18 cellular contexts compared by ENCODE assay signal in the genomic region with DNA sequence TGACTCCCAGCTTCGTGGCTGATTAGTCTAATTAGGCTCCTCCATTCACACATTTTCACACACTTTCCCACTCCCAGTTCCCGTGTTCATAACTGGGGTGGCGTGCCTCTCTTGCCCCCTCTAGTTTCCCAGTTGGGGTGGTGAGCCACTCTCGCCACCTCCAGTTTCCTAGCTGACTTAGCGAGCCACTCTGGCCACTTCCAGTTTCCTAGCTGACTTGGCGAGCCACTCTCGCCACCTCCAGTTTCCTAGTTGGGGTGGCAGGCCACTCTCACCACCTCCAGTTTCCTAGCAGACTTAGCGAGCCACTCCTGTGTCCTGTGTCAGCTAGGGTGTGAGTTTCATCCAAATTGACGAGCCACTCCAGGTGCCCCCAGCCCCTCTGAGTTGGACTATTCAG. TPM values are rescaled to one million over a fixed set of nuclear protein-coding genes. Genes with fewer than 3 reads are reported as not detected.
A peak's percentile ranks its signal among the peaks of the same experiment; 100 is the strongest.
DNase-seq lines count a peak whose midpoint lies in the region; ATAC-seq and TF ChIP-seq lines count a peak whose summit lies in the region.
"Had no signal": no experiment of that assay in that cellular context is flagged by ENCODE, and none has a peak within 500 bp of the region (broad histone marks: within the 10 kb centered on the region; RNA-seq: fewer than 3 reads in every experiment).

No MANE protein-coding gene starts in this region.

- H2AK5ac ChIP-seq in mesenchymal stem cell (ENCODE audit: low read length, severe bottlenecking) = no peak overlapping the region

- H3K9ac ChIP-seq in mesenchymal stem cell (ENCODE audit: low read length) = no peak overlapping the region
- no peak overlapping the region for H3K9ac ChIP-seq in PC-3 (ENCODE audit: low read length)
- no peak overlapping the region for H3K9ac ChIP-seq in GM23248

- H3K14ac ChIP-seq in mesenchymal stem cell (ENCODE audit: low read length in 2 of 2) = no peak overlapping the region

- POLR2A ChIA-PET in PC-3 (lab: Charles Lee; ENCODE audit: unreplicated experiment) = no interaction called here

- no peak overlapping the region for H2BK120ac ChIP-seq in mesenchymal stem cell (ENCODE audit: low read depth, low read length)

- H3K79me1 ChIP-seq in mesenchymal stem cell (replicated peaks; ENCODE audit: low read length, poor library complexity, severe bottlenecking) = no peaks in the 10 kb centered on the region

- H3K27me3 ChIP-seq in left ventricle myocardium inferior (ENCODE audit: low read depth) (no peaks in the 10 kb centered on the region), mesenchymal stem cell (ENCODE audit: control insufficient read depth in 1 of 2, insufficient read depth in 1 of 2, low read length in 2 of 2) (peaks cover 22 to 26% of the 10 kb centered on the region in 2 experiments), PC-3 (ENCODE audit: low read length) (no peaks in the 10 kb centered on the region), GM23248 (replicated peaks; ENCODE audit: insufficient read depth) (peaks cover 16% of the 10 kb centered on the region)

- in situ Hi-C loops in GM23248 (cut with MboI) = no loop called here

- no peak overlapping the region for H3K18ac ChIP-seq in mesenchymal stem cell (ENCODE audit: low read depth in 1 of 2, low read length in 2 of 2)

- H3K4me2 ChIP-seq in mesenchymal stem cell (ENCODE audit: low read length, poor library complexity, severe bottlenecking) (no peak overlapping the region), PC-3 (ENCODE audit: low read length) (no peak overlapping the region), GM23248 (ENCODE audit: unreplicated experiment) (no peak overlapping the region)
- H3K4me2 ChIP-seq: A549 had no signal

- peak overlapping the region; percentile 41 for H2BK15ac ChIP-seq in mesenchymal stem cell (ENCODE audit: low read depth, poor library complexity, severe bottlenecking)

- peaks cover 30% of the 10 kb centered on the region for H3K4me1 ChIP-seq in left ventricle myocardium inferior
- H3K4me1 ChIP-seq in mesenchymal stem cell (ENCODE audit: control insufficient read depth, insufficient read depth, low read depth, low read length) = peaks cover 2% of the 10 kb centered on the region
- peaks cover 5% of the 10 kb centered on the region; the same call in 1 of the 2 replicates for H3K4me1 ChIP-seq in PC-3 (ENCODE audit: insufficient read depth, low read length)
- H3K4me1 ChIP-seq in GM23248 (ENCODE audit: insufficient read depth) = no peaks in the 10 kb centered on the region
- H3K4me1 ChIP-seq: A549 had no signal

- ATAC-seq in Right ventricle myocardium superior (ENCODE audit: poor library complexity) (no peak), GM21717 (IDR thresholded peaks at IDR 0.05; ENCODE audit: unreplicated experiment) (no peak), PC-3 (no peak)
- ATAC-seq: A549 had no signal

- H3K23ac ChIP-seq in mesenchymal stem cell (ENCODE audit: low read length in 2 of 2) = no peak overlapping the region

- TF ChIP-seq CTCF in left ventricle myocardium inferior (IDR thresholded peaks at IDR 0.05; ENCODE audit: borderline replicate concordance) = no peak
- no peak for TF ChIP-seq CTCF in VCaP (conservative IDR thresholded peaks at IDR 0.05)
- TF ChIP-seq CTCF in PC-3 (conservative IDR thresholded peaks at IDR 0.05; ENCODE audit: low read depth, low read length) = no peak

- H2AFZ ChIP-seq in mesenchymal stem cell (ENCODE audit: low read depth, low read length) = no peak overlapping the region
- no peak overlapping the region for H2AFZ ChIP-seq in PC-3 (ENCODE audit: low read length)
- H2AFZ ChIP-seq in GM23248 = no peak overlapping the region

- H3K27ac ChIP-seq in left ventricle myocardium inferior (replicated peaks) (peak overlapping the region; percentile 44), VCaP (peak overlapping the region; percentile 65; the same call in 1 of the 2 replicates), mesenchymal stem cell (ENCODE audit: low read length, poor library complexity, severe bottlenecking) (no peak overlapping the region), PC-3 (ENCODE audit: low read length) (no peak overlapping the region), GM23248 (no peak overlapping the region)
- H3K27ac ChIP-seq: 22Rv1, A549, C4-2B had no signal

- no peak overlapping the region for H4K91ac ChIP-seq in mesenchymal stem cell (ENCODE audit: low read length)

- WGBS in mesenchymal stem cell = 85% methylated on average over 9 of the region's 9 CpGs
- WGBS in GM23248 (ENCODE audit: low coverage in 1 of 2, low lambda C conversion rate in 2 of 2, missing lambda C conversion rate in 2 of 2), 2 experiments = 77 to 84% methylated on average over 9 of the region's 9 CpGs

- no peak overlapping the region for H3K4ac ChIP-seq in mesenchymal stem cell (ENCODE audit: low read depth in 1 of 2, low read length in 2 of 2)

- H3F3A ChIP-seq in PC-3 (ENCODE audit: low read length, unreplicated experiment) (no peaks in the 10 kb centered on the region), GM23248 (ENCODE audit: insufficient read depth) (no peaks in the 10 kb centered on the region)

- H2BK5ac ChIP-seq in mesenchymal stem cell (ENCODE audit: low read depth, low read length, poor library complexity, severe bottlenecking) = no peak overlapping the region

- H3K36me3 ChIP-seq in left ventricle myocardium inferior (no peaks in the 10 kb centered on the region), mesenchymal stem cell (ENCODE audit: control insufficient read depth in 1 of 2, insufficient read depth in 2 of 2, low read depth in 1 of 2, low read length in 2 of 2) (no peaks in the 10 kb centered on the region), PC-3 (ENCODE audit: low read depth, low read length) (no peaks in the 10 kb centered on the region), GM23248 (ENCODE audit: low read depth) (no peaks in the 10 kb centered on the region)

- H3K79me2 ChIP-seq in PC-3 (ENCODE audit: low read length) (no peaks in the 10 kb centered on the region), GM23248 (ENCODE audit: insufficient read depth) (no peaks in the 10 kb centered on the region)

- H3K9me3 ChIP-seq in left ventricle myocardium inferior (replicated peaks) = no peaks in the 10 kb centered on the region
- no peaks in the 10 kb centered on the region for H3K9me3 ChIP-seq in mesenchymal stem cell (ENCODE audit: control insufficient read depth, low read length)
- H3K9me3 ChIP-seq in PC-3 (ENCODE audit: low read length) = no peaks in the 10 kb centered on the region
- H3K9me3 ChIP-seq in GM23248 (ENCODE audit: low read depth) = no peaks in the 10 kb centered on the region
- H3K9me3 ChIP-seq: A549 had no signal

- no peak overlapping the region for H4K8ac ChIP-seq in mesenchymal stem cell (ENCODE audit: low read length)

- no peak for DNase-seq in left ventricle myocardium inferior
- DNase-seq in Right ventricle myocardium superior = no peak
- no peak for DNase-seq in mesenchymal stem cell
- DNase-seq in NCI-H1694 (lab: John Stamatoyannopoulos, UW) = no peak
- DNase-seq in PC-3 = no peak
- DNase-seq in GM23248 = no peak
- DNase-seq: AML-193; CD4-positive, alpha-beta memory T cell; DMS153; DMS79; GF-D8; H9; IMR-90 had no signal

- no TSS peak for BruUV-seq in PC-3 (replicated peaks; lab: Mats Ljungman, UMichigan)

- intact Hi-C loops in left ventricle myocardium inferior (cut with micrococcal nuclease) (no loop called here), Right ventricle myocardium superior (cut with DNase I) (no loop called here), PC-3 (cut with micrococcal nuclease) (no loop called here)

- no peaks in the 10 kb centered on the region for H4K20me1 ChIP-seq in PC-3 (ENCODE audit: low read length)
- H4K20me1 ChIP-seq in GM23248 (ENCODE audit: insufficient read depth) = no peaks in the 10 kb centered on the region

- CTCF ChIA-PET in PC-3 (lab: Charles Lee) = no interaction called here

- peak overlapping the region; percentile 15 to 28 for H2BK12ac ChIP-seq in mesenchymal stem cell (ENCODE audit: low read length in 2 of 2)

- no peaks in the 10 kb centered on the region for H3K9me2 ChIP-seq in PC-3 (replicated peaks; ENCODE audit: low read length)
- H3K9me2 ChIP-seq in GM23248 (ENCODE audit: insufficient read depth) = no peaks in the 10 kb centered on the region

- no peak overlapping the region for H3K4me3 ChIP-seq in left ventricle myocardium inferior
- no peak overlapping the region for H3K4me3 ChIP-seq in mesenchymal stem cell (ENCODE audit: insufficient read depth in 1 of 2, low read depth in 1 of 2, low read length in 2 of 2)
- H3K4me3 ChIP-seq in PC-3 (ENCODE audit: low read length) = no peak overlapping the region
- no peak overlapping the region for H3K4me3 ChIP-seq in GM23248
- H3K4me3 ChIP-seq: A549 had no signal

RNA-seq across cellular contexts. Expression of a gene that starts 7.4 kb away (rescaled TPM):
- total RNA-seq in left ventricle myocardium inferior (126 TPM), Right ventricle myocardium superior (121 TPM), PC-3 (2014; rRNA removed) (5.0 and 5.8 TPM in 2 replicates)
- 23.7 TPM for polyA plus RNA-seq in mesenchymal stem cell (2013, experiment 1 of 2)
- polyA plus RNA-seq in mesenchymal stem cell (2013, experiment 2 of 2) = 26.0 TPM
- total RNA-seq in GM23248 (2014; rRNA removed; shearing (Covaris generic)) = 0.63 and 2.2 TPM in 2 replicates
- polyA plus RNA-seq in GM23248 (2016; fragmentation: Nextera tagmentation; extraction: Ambion mirVana) = 1.5 and 2.3 TPM in 2 replicates
- total RNA-seq: CD4-positive, alpha-beta memory T cell had no signal

Comparison
In these comparisons a context has a peak if more than half of its experiments do, and no peak if none do; other contexts are left out.
1. H3K27ac ChIP-seq: peak in left ventricle myocardium inferior (single experiment) and VCaP (single experiment); none in mesenchymal stem cell (single experiment), PC-3 (single experiment) and GM23248 (single experiment).
2. RNA of a gene that starts 7.4 kb away (total RNA-seq): 126 TPM in left ventricle myocardium inferior (single experiment) and 121 TPM in Right ventricle myocardium superior (single experiment); 5.0 to 5.8 TPM in PC-3 and 0.63 to 2.2 TPM in GM23248; every median in the first group is over 10 times any median in the second.